17 cellular contexts compared by ENCODE assay signal in genomic region chr6:44034391-44034861, GRCh38.
A peak's percentile ranks its signal among the peaks of the same experiment; 100 is the strongest.
DNase-seq lines count a peak whose midpoint lies in the region; ATAC-seq and TF ChIP-seq lines count a peak whose summit lies in the region.
"Had no signal": no experiment of that assay in that cellular context is flagged by ENCODE, and none has a peak within 500 bp of the region (broad histone marks: within the 10 kb centered on the region; RNA-seq: fewer than 3 reads in every experiment).

No MANE protein-coding gene starts in this region.

- H3K9me3 Mint-ChIP-seq in MCF 10A (ENCODE audit: unreplicated experiment) (no peaks in the 10 kb centered on the region), neural progenitor cell (no peaks in the 10 kb centered on the region)

- TF ChIP-seq CTCF in MCF 10A (IDR thresholded peaks at IDR 0.05; ENCODE audit: unreplicated experiment) (no peak), neural progenitor cell (IDR thresholded peaks at IDR 0.05) (no peak), gastroesophageal sphincter (IDR thresholded peaks at IDR 0.05) (no peak)

- ATAC-seq in gastroesophageal sphincter, result no peak
- ATAC-seq: activated CD4-positive, CD25-positive, alpha-beta regulatory T cell treated with anti-CD3 and anti-CD28 coated beads, Interleukin-2, amount 50 U/mL, for 24 hours; GM12878 had no signal

- CTCF ChIA-PET in MCF 10A (lab: Yijun Ruan, JAX), result interaction anchor here (0.6 to 1.0 kb wide), 2 partner anchors 137 to 267 kb away, joined by 3 to 4 read pairs; no protein-coding TSS in a partner anchor

- POLR2A ChIA-PET in MCF 10A (lab: Yijun Ruan, JAX), result interaction anchor here (0.8 to 2.0 kb wide), 4 partner anchors 16 to 40 kb away, joined by 3 to 7 read pairs (median 4); no protein-coding TSS in a partner anchor

- H4K20me1 ChIP-seq in BLaER1 (0 out of 2 replicates have a peak, but pooled peaks cover 4% of the 10 kb centered on the region), neural progenitor cell (ENCODE audit: low read depth) (no peaks in the 10 kb centered on the region)

- WGBS in gastroesophageal sphincter (ENCODE audit: low coverage in 1 of 2), 2 donors, result 100% methylated on average over 2 of the region's 4 CpGs; no CpG with 5 or more reads in 1 of the 2 donors

- peak overlapping the region; percentile 27; the same call in 1 of the 2 replicates for H3K9ac ChIP-seq in BLaER1
- no peak overlapping the region for H3K9ac ChIP-seq in neural progenitor cell

- no peaks in the 10 kb centered on the region for H3K36me3 ChIP-seq in BLaER1
- H3K36me3 ChIP-seq in neural progenitor cell, result no peaks in the 10 kb centered on the region
- H3K36me3 ChIP-seq in gastroesophageal sphincter, result no peaks in the 10 kb centered on the region
- H3K36me3 ChIP-seq: MG63, transverse colon had no signal

- DNase-seq in LHCN-M2 (ENCODE audit: low read depth), result peak; percentile 96
- peak; percentile 80 for DNase-seq in MCF 10A (ENCODE audit: unreplicated experiment)
- no peak for DNase-seq in neural progenitor cell (ENCODE audit: low spot score)
- no peak for DNase-seq in HuH-7.5 (ENCODE audit: low spot score)
- no peak for DNase-seq in KG1 (lab: John Stamatoyannopoulos, UW)
- no peak for DNase-seq in activated CD8-positive, alpha-beta memory T cell treated with anti-CD3 and anti-CD28 coated beads, Interleukin-2, amount 50 U/mL, for 4 hours
- DNase-seq: anterior cingulate cortex; DND-41; MG63; NCI-H2171; stimulated activated CD4-positive, alpha-beta T cell treated with anti-CD3 and anti-CD28 coated beads, Interleukin-2, amount 100 ng/mL, for 24 hours; transverse colon had no signal

- H3K79me2 ChIP-seq in neural progenitor cell (ENCODE audit: low read depth), result no peaks in the 10 kb centered on the region

- H3K27me3 ChIP-seq in BLaER1, result no peaks in the 10 kb centered on the region
- no peaks in the 10 kb centered on the region for H3K27me3 ChIP-seq in neural progenitor cell
- H3K27me3 ChIP-seq in gastroesophageal sphincter, result no peaks in the 10 kb centered on the region
- H3K27me3 ChIP-seq: MG63, transverse colon had no signal

- intact Hi-C loops in MCF 10A (cut with micrococcal nuclease), result no loop called here

- no peaks in the 10 kb centered on the region for H3F3A ChIP-seq in neural progenitor cell (ENCODE audit: low read depth)

- H3K36me3 Mint-ChIP-seq in MCF 10A (ENCODE audit: insufficient read depth, unreplicated experiment) (no peaks in the 10 kb centered on the region), neural progenitor cell (no peaks in the 10 kb centered on the region)

- H3K4me2 ChIP-seq in BLaER1 (peak overlapping the region; percentile 82), neural progenitor cell (no peak overlapping the region)

- H3K9me3 ChIP-seq in BLaER1 (no peaks in the 10 kb centered on the region), neural progenitor cell (ENCODE audit: low read depth) (no peaks in the 10 kb centered on the region), gastroesophageal sphincter (no peaks in the 10 kb centered on the region)
- H3K9me3 ChIP-seq: MG63, transverse colon had no signal

- TF ChIP-seq EP300 in gastroesophageal sphincter (IDR thresholded peaks at IDR 0.05), result no peak

- peak overlapping the region; percentile 47 for H3K4me3 Mint-ChIP-seq in MCF 10A (ENCODE audit: unreplicated experiment)
- H3K4me3 Mint-ChIP-seq in neural progenitor cell, result no peak overlapping the region

- peak overlapping the region; percentile 62 for H3K27ac ChIP-seq in BLaER1
- H3K27ac ChIP-seq in neural progenitor cell, result no peak overlapping the region
- no peak overlapping the region for H3K27ac ChIP-seq in gastroesophageal sphincter
- H3K27ac ChIP-seq: transverse colon had no signal

- H3K27ac Mint-ChIP-seq in MCF 10A (ENCODE audit: low read depth, unreplicated experiment), result peak overlapping the region; percentile 95
- peak overlapping the region; percentile 3 for H3K27ac Mint-ChIP-seq in neural progenitor cell
- H3K27ac Mint-ChIP-seq: progenitor cell of endocrine pancreas had no signal

- no TSS peak for BruUV-seq in MCF 10A (replicated peaks; lab: Mats Ljungman, UMichigan)

- peaks cover 34% of the 10 kb centered on the region for H3K4me1 ChIP-seq in BLaER1
- peaks cover 5% of the 10 kb centered on the region for H3K4me1 ChIP-seq in neural progenitor cell
- H3K4me1 ChIP-seq in gastroesophageal sphincter, result peaks cover 0 to 6% (median 0%) of the 10 kb centered on the region in 3 donors
- H3K4me1 ChIP-seq: transverse colon had no signal

- H3K4me1 Mint-ChIP-seq in MCF 10A (ENCODE audit: insufficient read depth, unreplicated experiment) (peaks cover 36% of the 10 kb centered on the region), neural progenitor cell (peaks cover 9% of the 10 kb centered on the region)

- no peak overlapping the region for H2AFZ ChIP-seq in neural progenitor cell (replicated peaks)

- H3K27me3 Mint-ChIP-seq in MCF 10A (ENCODE audit: insufficient read depth, unreplicated experiment) (no peaks in the 10 kb centered on the region), neural progenitor cell (ENCODE audit: insufficient read depth, low read depth) (peaks cover 6% of the 10 kb centered on the region)

- H3K4me3 ChIP-seq in BLaER1 (no peak overlapping the region), neural progenitor cell (no peak overlapping the region), gastroesophageal sphincter (no peak overlapping the region)
- H3K4me3 ChIP-seq: GM12878, MG63, transverse colon had no signal

- no peak for TF ChIP-seq POLR2A in gastroesophageal sphincter (IDR thresholded peaks at IDR 0.05)

Comparison
In these comparisons a context has a peak if more than half of its experiments do, and no peak if none do; other contexts are left out.
1. DNase-seq: peak in LHCN-M2 (single experiment) and MCF 10A (single experiment); none in neural progenitor cell (single experiment), HuH-7.5 (single experiment), KG1 (single experiment) and activated CD8-positive, alpha-beta memory T cell treated with anti-CD3 and anti-CD28 coated beads, Interleukin-2, amount 50 U/mL, for 4 hours (single experiment).